1 cellular context compared by ENCODE assay signal in genomic region chr17:8376302-8377067, GRCh38.
A peak's percentile ranks its signal among the peaks of the same experiment; 100 is the strongest.
TF ChIP-seq lines count a peak whose summit lies in the region.

TSS of gene KRABD2 (minus strand) at chr17:8376704.

TF ChIP-seq in WTC11, 78 proteins besides CTCF, POLR2A, EP300 and RAD21 (continued from another document and continues in another):
- TF ChIP-seq, protein P1, sequence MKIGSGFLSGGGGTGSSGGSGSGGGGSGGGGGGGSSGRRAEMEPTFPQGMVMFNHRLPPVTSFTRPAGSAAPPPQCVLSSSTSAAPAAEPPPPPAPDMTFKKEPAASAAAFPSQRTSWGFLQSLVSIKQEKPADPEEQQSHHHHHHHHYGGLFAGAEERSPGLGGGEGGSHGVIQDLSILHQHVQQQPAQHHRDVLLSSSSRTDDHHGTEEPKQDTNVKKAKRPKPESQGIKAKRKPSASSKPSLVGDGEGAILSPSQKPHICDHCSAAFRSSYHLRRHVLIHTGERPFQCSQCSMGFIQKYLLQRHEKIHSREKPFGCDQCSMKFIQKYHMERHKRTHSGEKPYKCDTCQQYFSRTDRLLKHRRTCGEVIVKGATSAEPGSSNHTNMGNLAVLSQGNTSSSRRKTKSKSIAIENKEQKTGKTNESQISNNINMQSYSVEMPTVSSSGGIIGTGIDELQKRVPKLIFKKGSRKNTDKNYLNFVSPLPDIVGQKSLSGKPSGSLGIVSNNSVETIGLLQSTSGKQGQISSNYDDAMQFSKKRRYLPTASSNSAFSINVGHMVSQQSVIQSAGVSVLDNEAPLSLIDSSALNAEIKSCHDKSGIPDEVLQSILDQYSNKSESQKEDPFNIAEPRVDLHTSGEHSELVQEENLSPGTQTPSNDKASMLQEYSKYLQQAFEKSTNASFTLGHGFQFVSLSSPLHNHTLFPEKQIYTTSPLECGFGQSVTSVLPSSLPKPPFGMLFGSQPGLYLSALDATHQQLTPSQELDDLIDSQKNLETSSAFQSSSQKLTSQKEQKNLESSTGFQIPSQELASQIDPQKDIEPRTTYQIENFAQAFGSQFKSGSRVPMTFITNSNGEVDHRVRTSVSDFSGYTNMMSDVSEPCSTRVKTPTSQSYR (CRISPR knock-in tag; IDR thresholded peaks at IDR 0.05): 0 out of 2 replicates have a peak, but pooled peaks have one; percentile 50
- TF ChIP-seq, protein P2, sequence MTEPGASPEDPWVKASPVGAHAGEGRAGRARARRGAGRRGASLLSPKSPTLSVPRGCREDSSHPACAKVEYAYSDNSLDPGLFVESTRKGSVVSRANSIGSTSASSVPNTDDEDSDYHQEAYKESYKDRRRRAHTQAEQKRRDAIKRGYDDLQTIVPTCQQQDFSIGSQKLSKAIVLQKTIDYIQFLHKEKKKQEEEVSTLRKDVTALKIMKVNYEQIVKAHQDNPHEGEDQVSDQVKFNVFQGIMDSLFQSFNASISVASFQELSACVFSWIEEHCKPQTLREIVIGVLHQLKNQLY (CRISPR knock-in tag; IDR thresholded peaks at IDR 0.05): no peak
- TF ChIP-seq, protein P3, sequence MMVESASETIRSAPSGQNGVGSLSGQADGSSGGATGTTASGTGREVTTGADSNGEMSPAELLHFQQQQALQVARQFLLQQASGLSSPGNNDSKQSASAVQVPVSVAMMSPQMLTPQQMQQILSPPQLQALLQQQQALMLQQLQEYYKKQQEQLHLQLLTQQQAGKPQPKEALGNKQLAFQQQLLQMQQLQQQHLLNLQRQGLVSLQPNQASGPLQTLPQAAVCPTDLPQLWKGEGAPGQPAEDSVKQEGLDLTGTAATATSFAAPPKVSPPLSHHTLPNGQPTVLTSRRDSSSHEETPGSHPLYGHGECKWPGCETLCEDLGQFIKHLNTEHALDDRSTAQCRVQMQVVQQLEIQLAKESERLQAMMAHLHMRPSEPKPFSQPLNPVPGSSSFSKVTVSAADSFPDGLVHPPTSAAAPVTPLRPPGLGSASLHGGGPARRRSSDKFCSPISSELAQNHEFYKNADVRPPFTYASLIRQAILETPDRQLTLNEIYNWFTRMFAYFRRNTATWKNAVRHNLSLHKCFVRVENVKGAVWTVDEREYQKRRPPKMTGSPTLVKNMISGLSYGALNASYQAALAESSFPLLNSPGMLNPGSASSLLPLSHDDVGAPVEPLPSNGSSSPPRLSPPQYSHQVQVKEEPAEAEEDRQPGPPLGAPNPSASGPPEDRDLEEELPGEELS (CRISPR knock-in tag; IDR thresholded peaks at IDR 0.05): 0 out of 2 replicates have a peak, but pooled peaks have one; percentile 53
- TF ChIP-seq, protein P4, sequence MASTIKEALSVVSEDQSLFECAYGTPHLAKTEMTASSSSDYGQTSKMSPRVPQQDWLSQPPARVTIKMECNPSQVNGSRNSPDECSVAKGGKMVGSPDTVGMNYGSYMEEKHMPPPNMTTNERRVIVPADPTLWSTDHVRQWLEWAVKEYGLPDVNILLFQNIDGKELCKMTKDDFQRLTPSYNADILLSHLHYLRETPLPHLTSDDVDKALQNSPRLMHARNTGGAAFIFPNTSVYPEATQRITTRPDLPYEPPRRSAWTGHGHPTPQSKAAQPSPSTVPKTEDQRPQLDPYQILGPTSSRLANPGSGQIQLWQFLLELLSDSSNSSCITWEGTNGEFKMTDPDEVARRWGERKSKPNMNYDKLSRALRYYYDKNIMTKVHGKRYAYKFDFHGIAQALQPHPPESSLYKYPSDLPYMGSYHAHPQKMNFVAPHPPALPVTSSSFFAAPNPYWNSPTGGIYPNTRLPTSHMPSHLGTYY (CRISPR knock-in tag; IDR thresholded peaks at IDR 0.05): peak; percentile 93; the same call in 1 of the 2 replicates
- TF ChIP-seq ATF3 (CRISPR knock-in tag; conservative IDR thresholded peaks at IDR 0.05): peak; percentile 67; the same call in 1 of the 2 replicates
- TF ChIP-seq, protein P5, sequence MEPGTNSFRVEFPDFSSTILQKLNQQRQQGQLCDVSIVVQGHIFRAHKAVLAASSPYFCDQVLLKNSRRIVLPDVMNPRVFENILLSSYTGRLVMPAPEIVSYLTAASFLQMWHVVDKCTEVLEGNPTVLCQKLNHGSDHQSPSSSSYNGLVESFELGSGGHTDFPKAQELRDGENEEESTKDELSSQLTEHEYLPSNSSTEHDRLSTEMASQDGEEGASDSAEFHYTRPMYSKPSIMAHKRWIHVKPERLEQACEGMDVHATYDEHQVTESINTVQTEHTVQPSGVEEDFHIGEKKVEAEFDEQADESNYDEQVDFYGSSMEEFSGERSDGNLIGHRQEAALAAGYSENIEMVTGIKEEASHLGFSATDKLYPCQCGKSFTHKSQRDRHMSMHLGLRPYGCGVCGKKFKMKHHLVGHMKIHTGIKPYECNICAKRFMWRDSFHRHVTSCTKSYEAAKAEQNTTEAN (CRISPR knock-in tag; IDR thresholded peaks at IDR 0.05): peak; percentile 87
- no peak; the same call in 1 of the 2 replicates for TF ChIP-seq NR2C2 (CRISPR knock-in tag; IDR thresholded peaks at IDR 0.05)
- TF ChIP-seq ATF1 (CRISPR knock-in tag; IDR thresholded peaks at IDR 0.05): peak; percentile 86; the same call in 1 of the 2 replicates
- TF ChIP-seq, protein P6, sequence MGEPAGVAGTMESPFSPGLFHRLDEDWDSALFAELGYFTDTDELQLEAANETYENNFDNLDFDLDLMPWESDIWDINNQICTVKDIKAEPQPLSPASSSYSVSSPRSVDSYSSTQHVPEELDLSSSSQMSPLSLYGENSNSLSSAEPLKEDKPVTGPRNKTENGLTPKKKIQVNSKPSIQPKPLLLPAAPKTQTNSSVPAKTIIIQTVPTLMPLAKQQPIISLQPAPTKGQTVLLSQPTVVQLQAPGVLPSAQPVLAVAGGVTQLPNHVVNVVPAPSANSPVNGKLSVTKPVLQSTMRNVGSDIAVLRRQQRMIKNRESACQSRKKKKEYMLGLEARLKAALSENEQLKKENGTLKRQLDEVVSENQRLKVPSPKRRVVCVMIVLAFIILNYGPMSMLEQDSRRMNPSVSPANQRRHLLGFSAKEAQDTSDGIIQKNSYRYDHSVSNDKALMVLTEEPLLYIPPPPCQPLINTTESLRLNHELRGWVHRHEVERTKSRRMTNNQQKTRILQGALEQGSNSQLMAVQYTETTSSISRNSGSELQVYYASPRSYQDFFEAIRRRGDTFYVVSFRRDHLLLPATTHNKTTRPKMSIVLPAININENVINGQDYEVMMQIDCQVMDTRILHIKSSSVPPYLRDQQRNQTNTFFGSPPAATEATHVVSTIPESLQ (CRISPR knock-in tag; IDR thresholded peaks at IDR 0.05): no peak
- TF ChIP-seq KAT7 (CRISPR knock-in tag; IDR thresholded peaks at IDR 0.05; ENCODE audit: borderline replicate concordance): no peak
- TF ChIP-seq ZNF219 (CRISPR knock-in tag; IDR thresholded peaks at IDR 0.05; ENCODE audit: borderline replicate concordance): peak; percentile 86; the same call in 1 of the 2 replicates
- peak; percentile 91 for TF ChIP-seq NFATC4 (CRISPR knock-in tag; IDR thresholded peaks at IDR 0.05)
- peak; percentile 36 for TF ChIP-seq CBFB (CRISPR knock-in tag; IDR thresholded peaks at IDR 0.05; ENCODE audit: low read depth)
- TF ChIP-seq ETV6 (CRISPR knock-in tag; IDR thresholded peaks at IDR 0.05): peak; percentile 94; the same call in 1 of the 2 replicates
- TF ChIP-seq, protein P7, sequence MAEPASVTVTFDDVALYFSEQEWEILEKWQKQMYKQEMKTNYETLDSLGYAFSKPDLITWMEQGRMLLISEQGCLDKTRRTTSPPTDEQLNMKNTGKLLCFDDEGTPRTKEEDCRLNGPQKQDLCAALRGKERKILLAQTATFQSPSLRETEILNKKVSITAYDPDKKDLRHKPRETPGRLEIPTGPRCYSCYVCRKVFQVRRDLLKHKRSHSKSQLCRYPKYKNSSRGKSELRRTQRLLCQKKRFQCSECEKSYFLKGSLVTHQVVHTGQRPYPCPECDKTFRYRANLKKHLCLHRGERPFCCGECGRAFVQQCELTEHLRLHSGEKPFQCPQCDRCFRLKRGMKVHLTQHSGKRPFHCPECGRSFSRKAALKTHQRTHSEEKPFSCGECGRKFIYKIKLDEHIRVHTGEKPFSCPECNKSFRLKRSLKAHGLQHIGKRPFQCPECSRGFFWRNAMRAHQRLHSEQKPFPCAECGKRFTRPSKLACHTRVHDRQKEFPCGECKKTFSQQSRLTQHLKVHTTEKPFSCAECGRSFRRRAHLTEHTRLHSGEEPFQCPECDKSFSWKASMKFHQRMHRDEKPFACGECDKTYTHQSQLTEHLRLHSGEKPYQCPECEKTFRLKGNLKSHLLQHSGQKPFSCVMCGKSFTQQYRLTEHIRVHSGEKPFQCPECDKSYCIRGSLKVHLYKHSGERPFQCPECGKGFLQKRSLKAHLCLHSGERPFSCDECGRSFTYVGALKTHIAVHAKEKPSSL (CRISPR knock-in tag; conservative IDR thresholded peaks at IDR 0.05): peak; percentile 92
- peak; percentile 91 for TF ChIP-seq ZNF671 (CRISPR knock-in tag; IDR thresholded peaks at IDR 0.05)
- TF ChIP-seq ZNF317 (CRISPR knock-in tag; IDR thresholded peaks at IDR 0.05; ENCODE audit: borderline replicate concordance, low read depth): no peak
- TF ChIP-seq ZNF423 (CRISPR knock-in tag; IDR thresholded peaks at IDR 0.05): no peak
- no peak for TF ChIP-seq E2F5 (CRISPR knock-in tag; IDR thresholded peaks at IDR 0.05)
- TF ChIP-seq FOXJ3 (CRISPR knock-in tag; IDR thresholded peaks at IDR 0.05; ENCODE audit: borderline replicate concordance): no peak
- TF ChIP-seq ESRRA (CRISPR knock-in tag; IDR thresholded peaks at IDR 0.05; ENCODE audit: borderline replicate concordance): peak; percentile 97
- peak; percentile 98 for TF ChIP-seq FOXP1 (CRISPR knock-in tag; IDR thresholded peaks at IDR 0.05; ENCODE audit: borderline replicate concordance)
- TF ChIP-seq TEAD1 (CRISPR knock-in tag; IDR thresholded peaks at IDR 0.05): peak; percentile 86; the same call in 1 of the 2 replicates
- no peak for TF ChIP-seq NR1H2 (CRISPR knock-in tag; IDR thresholded peaks at IDR 0.05)
- 0 out of 2 replicates have a peak, but pooled peaks have one; percentile 71 for TF ChIP-seq TCF7 (CRISPR knock-in tag; IDR thresholded peaks at IDR 0.05; ENCODE audit: low read depth)
- TF ChIP-seq CREM (CRISPR knock-in tag; IDR thresholded peaks at IDR 0.05): no peak; the same call in 1 of the 2 replicates
- peak; percentile 65 for TF ChIP-seq GABPB1 (CRISPR knock-in tag; IDR thresholded peaks at IDR 0.05)
- TF ChIP-seq PRDM15 (CRISPR knock-in tag; IDR thresholded peaks at IDR 0.05): no peak
- peak; percentile 98 for TF ChIP-seq AFF4 (CRISPR knock-in tag; IDR thresholded peaks at IDR 0.05; ENCODE audit: borderline replicate concordance)
- no peak for TF ChIP-seq GRHL2 (CRISPR knock-in tag; IDR thresholded peaks at IDR 0.05; ENCODE audit: insufficient replicate concordance, severe bottlenecking)
- peak; percentile 92 for TF ChIP-seq MYBL2 (CRISPR knock-in tag; IDR thresholded peaks at IDR 0.05)
- TF ChIP-seq CREB1 (CRISPR knock-in tag; IDR thresholded peaks at IDR 0.05): peak; percentile 85
- peak; percentile 91 for TF ChIP-seq NFE2L1 (CRISPR knock-in tag; IDR thresholded peaks at IDR 0.05)
- peak; percentile 47; the same call in 1 of the 2 replicates for TF ChIP-seq SMAD4 (CRISPR knock-in tag; IDR thresholded peaks at IDR 0.05)
